1 cellular context compared by ENCODE assay signal in genomic region chr11:116792144-116792868, GRCh38.
TF ChIP-seq lines count a peak whose summit lies in the region.

No MANE protein-coding gene starts in this region.

TF ChIP-seq in HepG2, 621 proteins besides CTCF, POLR2A, EP300 and RAD21 (continued from another document):
- TF ChIP-seq ZNF687 (CRISPR knock-in tag; IDR thresholded peaks at IDR 0.05) (peak; percentile 72), KLF16 (CRISPR knock-in tag; IDR thresholded peaks at IDR 0.05) (0 out of 4 replicates have a peak, but pooled peaks of 1 of the 2 experiments have one; percentile 37), GABPA (IDR thresholded peaks at IDR 0.05; ENCODE audit: low read depth, low read length) (no peak), GABPA (CRISPR knock-in tag; IDR thresholded peaks at IDR 0.05; ENCODE audit: low read depth) (peak; percentile 38; the same call in 1 of the 2 replicates), AFF4 (CRISPR knock-in tag; IDR thresholded peaks at IDR 0.05) (0 out of 2 replicates have a peak, but pooled peaks have one; percentile 40), MTA1 (CRISPR knock-in tag; IDR thresholded peaks at IDR 0.05; ENCODE audit: borderline replicate concordance) (peak; percentile 78; the same call in 1 of the 2 replicates), GATA4 (IDR thresholded peaks at IDR 0.05; ENCODE audit: borderline replicate concordance, low read depth) (peak; percentile 53; the same call in 1 of the 2 replicates), ZNF552 (CRISPR knock-in tag; IDR thresholded peaks at IDR 0.05; ENCODE audit: borderline replicate concordance) (no peak), ZNF138 (CRISPR knock-in tag; IDR thresholded peaks at IDR 0.05; ENCODE audit: low read depth) (peak; percentile 66; the same call in 1 of the 2 replicates), ZNF644 (CRISPR knock-in tag; IDR thresholded peaks at IDR 0.05; ENCODE audit: low read depth) (0 out of 2 replicates have a peak, but pooled peaks have one; percentile 13), ZNF788 (CRISPR knock-in tag; IDR thresholded peaks at IDR 0.05; ENCODE audit: borderline replicate concordance) (peak; percentile 82; the same call in 1 of the 2 replicates), ZNF503 (CRISPR knock-in tag; IDR thresholded peaks at IDR 0.05) (peak; percentile 73), ZNF605 (CRISPR knock-in tag; IDR thresholded peaks at IDR 0.05) (no peak), HNRNPL (IDR thresholded peaks at IDR 0.05; ENCODE audit: low read depth, low read length) (peak; percentile 90; the same call in 1 of the 2 replicates), ZBTB7B (CRISPR knock-in tag; IDR thresholded peaks at IDR 0.05) (peak; percentile 92), ZNF331 (CRISPR knock-in tag; IDR thresholded peaks at IDR 0.05) (peak; percentile 37; the same call in 1 of the 2 replicates), ZFP41 (CRISPR knock-in tag; IDR thresholded peaks at IDR 0.05; ENCODE audit: borderline replicate concordance) (no peak), FOXO1 (CRISPR knock-in tag; IDR thresholded peaks at IDR 0.05) (peak; percentile 57; the same call in 1 of the 2 replicates), MTERF4 (CRISPR knock-in tag; IDR thresholded peaks at IDR 0.05) (peak; percentile 41; the same call in 1 of the 2 replicates), ZSCAN5A (CRISPR knock-in tag; IDR thresholded peaks at IDR 0.05; ENCODE audit: borderline replicate concordance) (no peak), ZFP91 (CRISPR knock-in tag; IDR thresholded peaks at IDR 0.05; ENCODE audit: borderline replicate concordance) (peak; percentile 31; the same call in 1 of the 2 replicates), ZNF784 (CRISPR knock-in tag; IDR thresholded peaks at IDR 0.05; ENCODE audit: borderline replicate concordance) (no peak), NFIC (IDR thresholded peaks at IDR 0.05; ENCODE audit: low read length) (0 out of 2 replicates have a peak, but pooled peaks have one; percentile 67), SAFB2 (CRISPR knock-in tag; IDR thresholded peaks at IDR 0.05; ENCODE audit: borderline replicate concordance, low read depth) (peak; percentile 69; the same call in 1 of the 2 replicates), MXD1 (CRISPR knock-in tag; IDR thresholded peaks at IDR 0.05) (peak; percentile 23; the same call in 1 of the 2 replicates), XRCC5 (optimal IDR thresholded peaks at IDR 0.05; ENCODE audit: low read length) (peak; percentile 65), ZNF678 (CRISPR knock-in tag; IDR thresholded peaks at IDR 0.05) (no peak), NFE2L2 (IDR thresholded peaks at IDR 0.05; ENCODE audit: low read length) (no peak), TCF7L2 (IDR thresholded peaks at IDR 0.05; ENCODE audit: low read depth, low read length) (no peak), FOXJ3 (CRISPR knock-in tag; IDR thresholded peaks at IDR 0.05; ENCODE audit: borderline replicate concordance) (peak; percentile 63; the same call in 1 of the 2 replicates), NR2F2 (IDR thresholded peaks at IDR 0.05; ENCODE audit: borderline replicate concordance, low read depth) (peak; percentile 98)
